In genomic region chr2:145158051-145158586, GRCh38 we compare ENCODE assay signal across 12 cellular contexts.
A peak's percentile ranks its signal among the peaks of the same experiment; 100 is the strongest.
DNase-seq lines count a peak whose midpoint lies in the region; ATAC-seq and TF ChIP-seq lines count a peak whose summit lies in the region.
"Had no signal": no experiment of that assay in that cellular context is flagged by ENCODE, and none has a peak within 500 bp of the region (broad histone marks: within the 10 kb centered on the region; RNA-seq: fewer than 3 reads in every experiment).

No MANE protein-coding gene starts in this region.

- no peaks in the 10 kb centered on the region for H3K27me3 Mint-ChIP-seq in immature natural killer cell (ENCODE audit: low read depth in 3 of 3)
- H3K27me3 Mint-ChIP-seq: IgD-negative memory B cell; stimulated activated naive B cell treated with anti-CD40 and anti-IgM and Interleukin-4, amounts not matched to agents 10 μg/mL and 1 μg/mL and 100 μg/mL, for 72 hours had no signal

- H3K4me1 ChIP-seq in RWPE2 (ENCODE audit: insufficient read depth, poor library complexity, severe bottlenecking) = peaks cover 10% of the 10 kb centered on the region

- no peaks in the 10 kb centered on the region for H3K4me1 Mint-ChIP-seq in immature natural killer cell

- no peaks in the 10 kb centered on the region for H3K27me3 ChIP-seq in RWPE2 (ENCODE audit: insufficient read depth, poor library complexity, severe bottlenecking)

- DNase-seq in GM04504 (ENCODE audit: low read depth) = peak; percentile 74
- no peak for DNase-seq in RWPE2 (ENCODE audit: low spot score)
- DNase-seq in left cardiac atrium = peak; percentile 45
- DNase-seq in skeletal muscle cell (ENCODE audit: low read depth) = peak; percentile 93
- no peak for DNase-seq in immature natural killer cell
- DNase-seq in stimulated activated CD8-positive, alpha-beta memory T cell treated with anti-CD3 and anti-CD28 coated beads, Interleukin-4, amount 100 ng/mL, for 48 hours = no peak
- no peak for DNase-seq in NCI-H1930 (lab: John Stamatoyannopoulos, UW)
- DNase-seq: activated T-cell treated with anti-CD3 and anti-CD28 coated beads for 4 hours; nucleus accumbens; stimulated activated naive B cell treated with anti-CD40 and anti-IgM and Interleukin-4, amounts not matched to agents 10 μg/mL and 1 μg/mL and 100 μg/mL, for 72 hours had no signal

- no peak overlapping the region for H3K27ac Mint-ChIP-seq in immature natural killer cell
- H3K27ac Mint-ChIP-seq: IgD-negative memory B cell; stimulated activated naive B cell treated with anti-CD40 and anti-IgM and Interleukin-4, amounts not matched to agents 10 μg/mL and 1 μg/mL and 100 μg/mL, for 72 hours had no signal

- H3K9me3 ChIP-seq in RWPE2 (ENCODE audit: severe bottlenecking) = no peaks in the 10 kb centered on the region

- no peak for TF ChIP-seq CTCF in RWPE2 (IDR thresholded peaks at IDR 0.05; ENCODE audit: poor library complexity, severe bottlenecking)

- H3K36me3 Mint-ChIP-seq in immature natural killer cell = peaks cover 3 to 5% (median 4%) of the 10 kb centered on the region in 3 donors
- H3K36me3 Mint-ChIP-seq: IgD-negative memory B cell had no signal

- H3K27ac ChIP-seq in RWPE2 (ENCODE audit: poor library complexity, severe bottlenecking) = no peak overlapping the region

- no peaks in the 10 kb centered on the region for H3K36me3 ChIP-seq in RWPE2 (ENCODE audit: low read depth)

- intact Hi-C loops in left cardiac atrium (cut with DNase I) = no loop called here

- H3K4me3 ChIP-seq in RWPE2 (ENCODE audit: severe bottlenecking) = no peak overlapping the region
- H3K4me3 ChIP-seq in skeletal muscle cell (ENCODE audit: low read depth, low read length) = no peak overlapping the region

- ATAC-seq in RWPE2 (ENCODE audit: low read depth) (peak; percentile 78), left cardiac atrium (peak; percentile 97), GM18519 (IDR thresholded peaks at IDR 0.05; ENCODE audit: low FRiP score, unreplicated experiment) (no peak)
- ATAC-seq: stimulated activated naive B cell treated with anti-CD40 and anti-IgM and Interleukin-4, amounts not matched to agents 10 μg/mL and 1 μg/mL and 100 μg/mL, for 72 hours had no signal

- H3K4me3 Mint-ChIP-seq in immature natural killer cell = no peak overlapping the region
- H3K4me3 Mint-ChIP-seq: IgD-negative memory B cell; stimulated activated naive B cell treated with anti-CD40 and anti-IgM and Interleukin-4, amounts not matched to agents 10 μg/mL and 1 μg/mL and 100 μg/mL, for 72 hours had no signal

- peaks cover 3 to 11% (median 6%) of the 10 kb centered on the region in 6 donors for H3K9me3 Mint-ChIP-seq in immature natural killer cell

Comparison
In these comparisons a context has a peak if more than half of its experiments do, and no peak if none do; other contexts are left out.
1. DNase-seq: peak in GM04504 (single experiment), left cardiac atrium (single experiment) and skeletal muscle cell (single experiment); none in RWPE2 (single experiment), immature natural killer cell (0 of 3), stimulated activated CD8-positive, alpha-beta memory T cell treated with anti-CD3 and anti-CD28 coated beads, Interleukin-4, amount 100 ng/mL, for 48 hours (single experiment) and NCI-H1930 (0 of 2).